Comparison of ENCODE assay signal across 8 cellular contexts in genomic region chr10:69124558-69125121, GRCh38.
A peak's percentile ranks its signal among the peaks of the same experiment; 100 is the strongest.
DNase-seq lines count a peak whose midpoint lies in the region; ATAC-seq and TF ChIP-seq lines count a peak whose summit lies in the region.

No MANE protein-coding gene starts in this region.

- peaks cover 53% of the 10 kb centered on the region for H3K79me2 ChIP-seq in ACC112 (ENCODE audit: control insufficient read depth, insufficient read depth, low read length, unreplicated experiment)

- no peak for TF ChIP-seq POLR2A in erythroblast (IDR thresholded peaks at IDR 0.05; ENCODE audit: low read length)

- no peaks in the 10 kb centered on the region for H3K27me3 ChIP-seq in ACC112 (ENCODE audit: insufficient read depth, low read length)
- no peaks in the 10 kb centered on the region for H3K27me3 ChIP-seq in muscle layer of duodenum (ENCODE audit: low read depth, low read length)

- peak overlapping the region; percentile 92 to 97 for H3K27ac Mint-ChIP-seq in stimulated activated naive CD8-positive, alpha-beta T cell treated with anti-CD3 and anti-CD28 coated beads, Interleukin-15, amount 100 ng/mL, for 72 hours

- H3K36me3 ChIP-seq in ACC112 (ENCODE audit: insufficient read depth, low read length) (no peaks in the 10 kb centered on the region), muscle layer of duodenum (ENCODE audit: control insufficient read depth in 1 of 2, insufficient read depth in 2 of 2, low read length in 2 of 2) (peaks cover 0 to 4% of the 10 kb centered on the region in 2 donors)

- DNase-seq in NCI-H748 (lab: John Stamatoyannopoulos, UW; ENCODE audit: unreplicated experiment) (peak; percentile 73), activated T-cell treated with anti-CD3 and anti-CD28 coated beads for 1 hour (ENCODE audit: low read depth) (peak; percentile 22), erythroblast (lab: John Stamatoyannopoulos, UW) (peak; percentile 80 to 81)
- DNase-seq in stimulated activated naive CD8-positive, alpha-beta T cell treated with anti-CD3 and anti-CD28 coated beads, Interleukin-15, amount 100 ng/mL, for 72 hours: peak; percentile 34 to 59

- ATAC-seq in GM18508 (IDR thresholded peaks at IDR 0.05; ENCODE audit: insufficient read depth, unreplicated experiment): peak; percentile 16
- peak; percentile 18 for ATAC-seq in HG03060 (IDR thresholded peaks at IDR 0.05; ENCODE audit: low read depth, unreplicated experiment)
- ATAC-seq in stimulated activated naive CD8-positive, alpha-beta T cell treated with anti-CD3 and anti-CD28 coated beads, Interleukin-15, amount 100 ng/mL, for 72 hours: peak; percentile 36

- peak overlapping the region; percentile 90 to 94 for H3K4me3 Mint-ChIP-seq in stimulated activated naive CD8-positive, alpha-beta T cell treated with anti-CD3 and anti-CD28 coated beads, Interleukin-15, amount 100 ng/mL, for 72 hours

- H3K27ac ChIP-seq in ACC112 (ENCODE audit: low read depth, low read length): peak overlapping the region; percentile 98
- peak overlapping the region; percentile 88 for H3K27ac ChIP-seq in muscle layer of duodenum (ENCODE audit: low read length)

- H3K27me3 Mint-ChIP-seq in stimulated activated naive CD8-positive, alpha-beta T cell treated with anti-CD3 and anti-CD28 coated beads, Interleukin-15, amount 100 ng/mL, for 72 hours: no peaks in the 10 kb centered on the region

- no peaks in the 10 kb centered on the region for H3K9me3 ChIP-seq in muscle layer of duodenum (ENCODE audit: control insufficient read depth in 1 of 2, low read length in 2 of 2)

- peaks cover 16% of the 10 kb centered on the region for H3K4me1 ChIP-seq in ACC112 (ENCODE audit: control insufficient read depth, insufficient read depth, low read length, unreplicated experiment)
- peaks cover 3 to 12% of the 10 kb centered on the region in 2 donors for H3K4me1 ChIP-seq in muscle layer of duodenum (ENCODE audit: control insufficient read depth in 1 of 2, insufficient read depth in 2 of 2, low read length in 2 of 2)

- peak overlapping the region; percentile 61 for H2AFZ ChIP-seq in ACC112 (ENCODE audit: low read length, unreplicated experiment)

- H3K4me1 Mint-ChIP-seq in stimulated activated naive CD8-positive, alpha-beta T cell treated with anti-CD3 and anti-CD28 coated beads, Interleukin-15, amount 100 ng/mL, for 72 hours: peaks cover 48% of the 10 kb centered on the region

- H3K9me3 Mint-ChIP-seq in stimulated activated naive CD8-positive, alpha-beta T cell treated with anti-CD3 and anti-CD28 coated beads, Interleukin-15, amount 100 ng/mL, for 72 hours: no peaks in the 10 kb centered on the region

- H3K4me3 ChIP-seq in ACC112 (ENCODE audit: low read depth, low read length): peak overlapping the region; percentile 97
- peak overlapping the region; percentile 82 to 95 for H3K4me3 ChIP-seq in muscle layer of duodenum (ENCODE audit: low read depth in 1 of 2, low read length in 2 of 2)

Comparison
In these comparisons a context has a peak if more than half of its experiments do, and no peak if none do; other contexts are left out.
1. Peak in every context shown above with its lines: DNase-seq, ATAC-seq, H3K4me3 ChIP-seq and H3K27ac ChIP-seq.
2. DNase-seq: peak in every context shown above with its lines; median percentile 80 in erythroblast; 73 in NCI-H748; 46 in stimulated activated naive CD8-positive, alpha-beta T cell treated with anti-CD3 and anti-CD28 coated beads, Interleukin-15, amount 100 ng/mL, for 72 hours; 22 in activated T-cell treated with anti-CD3 and anti-CD28 coated beads for 1 hour.